ENCODE assay signal across 24 cellular contexts in genomic region chr12:89678225-89678624, GRCh38. TPM values are rescaled to one million over a fixed set of nuclear protein-coding genes. Genes with fewer than 3 reads are reported as not detected.
DNase-seq lines count a peak whose midpoint lies in the region; ATAC-seq, FAIRE-seq and TF ChIP-seq lines count a peak whose summit lies in the region.
"Had no signal": no experiment of that assay in that cellular context is flagged by ENCODE, and none has a peak within 500 bp of the region (broad histone marks: within the 10 kb centered on the region; RNA-seq: fewer than 3 reads in every experiment).

No MANE protein-coding gene starts in this region.

- H4K12ac ChIP-seq in trophoblast cell (ENCODE audit: low read depth, low read length): no peak overlapping the region

- DNase-seq in NCI-H187 treated with DMSO at 0.1 percent for 48 hours (lab: John Stamatoyannopoulos, UW) (peak; percentile 42), NCI-H187 (lab: John Stamatoyannopoulos, UW) (no peak), bronchial epithelial cell (ENCODE audit: low read depth) (peak; percentile 53), trophoblast cell (no peak)
- DNase-seq in activated naive CD4-positive, alpha-beta T cell treated with anti-CD3 and anti-CD28 coated beads, Interleukin-2, amount 10 ng/mL, durations not matched to agents 7 days and 5 days: no peak
- DNase-seq: ACHN; activated CD4-positive, alpha-beta T cell treated with anti-CD3 and anti-CD28 coated beads for 1 hour; activated CD8-positive, alpha-beta memory T cell treated with anti-CD3 and anti-CD28 coated beads, Interleukin-2, amount 50 U/mL, for 4 hours; brain microvascular endothelial cell; CD4-positive, alpha-beta T cell; MM.1S; NCI-H2107; SHP77 treated with DMSO at 0.1 percent for 48 hours; spleen; stimulated activated naive CD4-positive, alpha-beta T cell treated with Interleukin-2 at 50 U/mL for 16 hours had no signal

- H2BK12ac ChIP-seq in trophoblast cell (ENCODE audit: low read length): no peak overlapping the region

- no peak overlapping the region for H3K14ac ChIP-seq in trophoblast cell (ENCODE audit: low read length)

- H3K9me3 ChIP-seq in trophoblast cell (ENCODE audit: insufficient read depth, low read depth, low read length): no peaks in the 10 kb centered on the region
- H3K9me3 ChIP-seq: HAP-1 had no signal

- H3K27me3 Mint-ChIP-seq in activated naive CD4-positive, alpha-beta T cell treated with anti-CD3 and anti-CD28 coated beads, Interleukin-2, amount 10 ng/mL, durations not matched to agents 7 days and 5 days: no peaks in the 10 kb centered on the region
- H3K27me3 Mint-ChIP-seq: activated naive CD4-positive, alpha-beta T cell treated with anti-CD3 and anti-CD28 coated beads, Interleukin-2, amount 50 U/mL, for 24 hours; CD4-positive, alpha-beta T cell; dendritic cell treated with granulocyte-macrophage colony-stimulating factor and Interleukin-4, amounts not matched to agents 40 ng/mL and 50 ng/mL, for 4 days had no signal

- no CpG with 5 or more reads among the region's 2 CpGs for WGBS in trophoblast cell (ENCODE audit: extremely low coverage, insufficient coverage, insufficient read length)

- no peak overlapping the region for H3K9ac ChIP-seq in trophoblast cell (ENCODE audit: low read length)

- no peak overlapping the region for H3K27ac Mint-ChIP-seq in activated naive CD4-positive, alpha-beta T cell treated with anti-CD3 and anti-CD28 coated beads, Interleukin-2, amount 10 ng/mL, durations not matched to agents 7 days and 5 days
- H3K27ac Mint-ChIP-seq: activated naive CD4-positive, alpha-beta T cell treated with anti-CD3 and anti-CD28 coated beads, Interleukin-2, amount 50 U/mL, for 24 hours; CD4-positive, alpha-beta T cell; dendritic cell treated with granulocyte-macrophage colony-stimulating factor and Interleukin-4, amounts not matched to agents 40 ng/mL and 50 ng/mL, for 4 days had no signal

- H3K4me3 Mint-ChIP-seq in activated naive CD4-positive, alpha-beta T cell treated with anti-CD3 and anti-CD28 coated beads, Interleukin-2, amount 10 ng/mL, durations not matched to agents 7 days and 5 days: no peak overlapping the region
- H3K4me3 Mint-ChIP-seq: dendritic cell treated with granulocyte-macrophage colony-stimulating factor and Interleukin-4, amounts not matched to agents 40 ng/mL and 50 ng/mL, for 4 days; neural crest cell had no signal

- H2BK5ac ChIP-seq in trophoblast cell (ENCODE audit: low read depth, low read length, poor library complexity): no peak overlapping the region

- CTCF ChIA-PET in activated naive CD4-positive, alpha-beta T cell treated with anti-CD3 and anti-CD28 coated beads, Interleukin-2, amount 10 ng/mL, durations not matched to agents 7 days and 5 days (lab: Charles Lee): no interaction called here

- FAIRE-seq in bronchial epithelial cell (lab: Jason Lieb, UNC): no peak
- FAIRE-seq: G401.6 had no signal

- no peaks in the 10 kb centered on the region for H3K79me1 ChIP-seq in trophoblast cell (ENCODE audit: low read length)

- peak overlapping the region; percentile 79 for H3K4ac ChIP-seq in trophoblast cell (ENCODE audit: low read depth, low read length)

- H3K23ac ChIP-seq in trophoblast cell (ENCODE audit: low read length): no peak overlapping the region

- TF ChIP-seq CTCF in bronchial epithelial cell (IDR thresholded peaks at IDR 0.05; ENCODE audit: insufficient read depth, low read length, severe bottlenecking): no peak

- no peak overlapping the region for H3K27ac ChIP-seq in trophoblast cell (ENCODE audit: low read depth, low read length)
- H3K27ac ChIP-seq: brain microvascular endothelial cell, spleen had no signal

- no peak overlapping the region for H3K18ac ChIP-seq in trophoblast cell (ENCODE audit: low read length)

- H2BK120ac ChIP-seq in trophoblast cell (ENCODE audit: insufficient read depth, low read length, poor library complexity): no peak overlapping the region

- ATAC-seq in HG02870 (IDR thresholded peaks at IDR 0.05; ENCODE audit: unreplicated experiment) (peak; percentile 38), GM21526 (IDR thresholded peaks at IDR 0.05; ENCODE audit: low FRiP score, unreplicated experiment) (no peak), HG03135 (IDR thresholded peaks at IDR 0.05; ENCODE audit: unreplicated experiment) (no peak)
- ATAC-seq: esophagus mucosa had no signal

- no peak overlapping the region for H4K91ac ChIP-seq in trophoblast cell (ENCODE audit: low read depth, low read length)

- no peaks in the 10 kb centered on the region for H3K36me3 ChIP-seq in bronchial epithelial cell (ENCODE audit: control insufficient read depth, insufficient read depth, low read length)
- H3K36me3 ChIP-seq in trophoblast cell (ENCODE audit: control insufficient read depth in 1 of 2, insufficient read depth in 2 of 2, low read length in 2 of 2): peaks cover 0 to 1% of the 10 kb centered on the region in 2 experiments
- H3K36me3 ChIP-seq: brain microvascular endothelial cell, HAP-1 had no signal

- peaks cover 6% of the 10 kb centered on the region for H3K36me3 Mint-ChIP-seq in activated naive CD4-positive, alpha-beta T cell treated with anti-CD3 and anti-CD28 coated beads, Interleukin-2, amount 10 ng/mL, durations not matched to agents 7 days and 5 days

- H4K8ac ChIP-seq in trophoblast cell (ENCODE audit: low read depth, low read length): no peak overlapping the region

- H3K4me3 ChIP-seq in bronchial epithelial cell (ENCODE audit: low read depth, low read length): no peak overlapping the region
- no peak overlapping the region for H3K4me3 ChIP-seq in trophoblast cell (ENCODE audit: low read depth, low read length)
- H3K4me3 ChIP-seq: HAP-1, spleen had no signal

- H3K4me2 ChIP-seq in trophoblast cell (ENCODE audit: low read length): no peak overlapping the region

- H3K27me3 ChIP-seq in bronchial epithelial cell (ENCODE audit: control insufficient read depth, insufficient read depth, low read length) (no peaks in the 10 kb centered on the region), trophoblast cell (ENCODE audit: insufficient read depth, low read length) (no peaks in the 10 kb centered on the region)
- H3K27me3 ChIP-seq: brain microvascular endothelial cell, spleen had no signal

- H3K4me1 Mint-ChIP-seq in activated naive CD4-positive, alpha-beta T cell treated with anti-CD3 and anti-CD28 coated beads, Interleukin-2, amount 10 ng/mL, durations not matched to agents 7 days and 5 days: no peaks in the 10 kb centered on the region

- H3K79me2 ChIP-seq in trophoblast cell (ENCODE audit: control insufficient read depth, insufficient read depth, low read length, poor library complexity): peaks cover 7% of the 10 kb centered on the region

- no peak overlapping the region for H2AFZ ChIP-seq in trophoblast cell (ENCODE audit: insufficient read depth, low read length, poor library complexity)

- no peaks in the 10 kb centered on the region for H3K4me1 ChIP-seq in trophoblast cell (ENCODE audit: control insufficient read depth in 1 of 2, insufficient read depth in 2 of 2, low read length in 2 of 2)

- H3K9me3 Mint-ChIP-seq in activated naive CD4-positive, alpha-beta T cell treated with anti-CD3 and anti-CD28 coated beads, Interleukin-2, amount 10 ng/mL, durations not matched to agents 7 days and 5 days: peaks cover 24% of the 10 kb centered on the region

- H2AK5ac ChIP-seq in trophoblast cell (ENCODE audit: low read length): no peak overlapping the region

RNA-seq across cellular contexts. Expression of gene ATP2B1, which starts 30.4 kb away (rescaled TPM):
- 69.8 and 80.8 TPM in 2 replicates for total RNA-seq in bronchial epithelial cell
- polyA plus RNA-seq in trophoblast cell (2013): 116 and 124 TPM in 2 replicates

Comparison
In these comparisons a context has a peak if more than half of its experiments do, and no peak if none do; other contexts are left out.
1. DNase-seq: peak in NCI-H187 treated with DMSO at 0.1 percent for 48 hours (single experiment) and bronchial epithelial cell (single experiment); none in NCI-H187 (0 of 2), trophoblast cell (0 of 2) and activated naive CD4-positive, alpha-beta T cell treated with anti-CD3 and anti-CD28 coated beads, Interleukin-2, amount 10 ng/mL, durations not matched to agents 7 days and 5 days (single experiment).